Comparison of ENCODE assay signal across 9 cellular contexts in the genomic region with DNA sequence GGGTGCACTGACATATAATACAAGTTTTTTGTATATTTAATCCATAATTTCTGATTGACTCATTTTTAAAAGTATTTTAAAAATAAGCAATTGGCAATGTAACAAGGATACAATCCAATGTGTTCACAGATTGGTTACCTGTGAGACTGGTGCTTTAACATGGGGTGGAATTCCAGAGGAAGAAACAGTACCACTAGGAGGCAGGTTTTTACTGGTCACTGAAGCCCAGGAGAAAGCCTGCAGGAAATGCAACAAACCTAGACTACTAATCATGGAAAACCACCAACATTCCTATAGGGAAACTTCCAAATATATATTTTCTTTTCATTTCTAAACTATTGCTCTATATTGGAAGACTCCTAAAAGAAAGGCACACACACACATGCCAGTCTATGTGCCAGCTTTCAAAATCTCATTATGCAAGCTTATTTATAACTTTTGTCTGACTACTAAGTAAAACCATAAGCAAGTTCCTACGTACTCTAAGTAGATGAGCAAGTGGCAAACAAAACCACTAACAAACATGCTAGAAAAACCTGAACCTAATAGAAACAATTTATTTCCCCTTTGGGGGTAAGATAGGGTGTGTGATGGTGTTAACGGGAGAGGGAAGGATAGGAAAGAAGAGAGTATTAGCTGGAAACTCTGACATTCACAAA. TPM values are rescaled to one million over a fixed set of nuclear protein-coding genes. Genes with fewer than 3 reads are reported as not detected.
DNase-seq lines count a peak whose midpoint lies in the region; ATAC-seq and TF ChIP-seq lines count a peak whose summit lies in the region.
"Had no signal": no experiment of that assay in that cellular context is flagged by ENCODE, and none has a peak within 500 bp of the region (broad histone marks: within the 10 kb centered on the region; RNA-seq: fewer than 3 reads in every experiment).

No MANE protein-coding gene starts in this region.

- H3K9ac ChIP-seq in endodermal cell (ENCODE audit: extremely low read depth, low read length, poor library complexity, severe bottlenecking), result no peak overlapping the region
- H3K9ac ChIP-seq: BLaER1 had no signal

- no peaks in the 10 kb centered on the region for H3K4me1 ChIP-seq in endodermal cell (ENCODE audit: control insufficient read depth, insufficient read depth, low read length)
- H3K4me1 ChIP-seq: BLaER1 had no signal

- peaks cover 57% of the 10 kb centered on the region for H3K36me3 Mint-ChIP-seq in endodermal cell (ENCODE audit: low read depth)
- peaks cover 30% of the 10 kb centered on the region for H3K36me3 Mint-ChIP-seq in osteocyte (ENCODE audit: unreplicated experiment)

- no peak for ATAC-seq in GM18517 (IDR thresholded peaks at IDR 0.05; ENCODE audit: unreplicated experiment)
- no peak for ATAC-seq in HG03354 (IDR thresholded peaks at IDR 0.05; ENCODE audit: poor library complexity, severe bottlenecking, unreplicated experiment)
- ATAC-seq in GM19324 (IDR thresholded peaks at IDR 0.05; ENCODE audit: low FRiP score, unreplicated experiment), result no peak

- peaks cover 8% of the 10 kb centered on the region for H3K4me1 Mint-ChIP-seq in endodermal cell
- no peaks in the 10 kb centered on the region for H3K4me1 Mint-ChIP-seq in osteocyte (ENCODE audit: unreplicated experiment)

- TF ChIP-seq CTCF in endodermal cell (conservative IDR thresholded peaks at IDR 0.05), result peak; percentile 82
- TF ChIP-seq CTCF in osteocyte (IDR thresholded peaks at IDR 0.05), result peak; percentile 57

- peaks cover 86% of the 10 kb centered on the region for H3K36me3 ChIP-seq in endodermal cell (ENCODE audit: control insufficient read depth, insufficient read depth, low read length)

- no peaks in the 10 kb centered on the region for H3K27me3 ChIP-seq in endodermal cell (ENCODE audit: control insufficient read depth, insufficient read depth, low read length, poor library complexity, severe bottlenecking)
- H3K27me3 ChIP-seq: BLaER1 had no signal

- no peaks in the 10 kb centered on the region for H3K9me3 ChIP-seq in endodermal cell (ENCODE audit: control insufficient read depth, low read length)
- H3K9me3 ChIP-seq: BLaER1 had no signal

- DNase-seq in DMS153 treated with DMSO at 0.1 percent for 48 hours (lab: John Stamatoyannopoulos, UW; ENCODE audit: unreplicated experiment) (peak; percentile 2), DMS153 (lab: John Stamatoyannopoulos, UW) (no peak), NCI-H526 treated with DMSO at 0.1 percent for 48 hours (lab: John Stamatoyannopoulos, UW) (peak; percentile 3), endodermal cell (peak; percentile 58), osteocyte (ENCODE audit: extremely low spot score, unreplicated experiment) (no peak)

- H3K27me3 Mint-ChIP-seq in endodermal cell (ENCODE audit: insufficient read depth) (no peaks in the 10 kb centered on the region), osteocyte (ENCODE audit: unreplicated experiment) (no peaks in the 10 kb centered on the region)

- H3K27ac ChIP-seq in endodermal cell (ENCODE audit: low read depth, low read length), result no peak overlapping the region
- H3K27ac ChIP-seq: BLaER1 had no signal

- H3K27ac Mint-ChIP-seq in endodermal cell (peak overlapping the region; percentile 75), osteocyte (ENCODE audit: unreplicated experiment) (no peak overlapping the region)

- no peak overlapping the region for H3K4me3 ChIP-seq in endodermal cell (ENCODE audit: low read length)
- H3K4me3 ChIP-seq: BLaER1 had no signal

- 94% methylated on average over 1 of the region's 2 CpGs; no CpG with 5 or more reads in 1 of the 2 experiments for WGBS in endodermal cell (ENCODE audit: insufficient coverage in 1 of 2, insufficient read length in 1 of 2), 2 experiments

- H3K4me3 Mint-ChIP-seq in endodermal cell (no peak overlapping the region), osteocyte (ENCODE audit: unreplicated experiment) (no peak overlapping the region)

- no peaks in the 10 kb centered on the region for H3K9me3 Mint-ChIP-seq in endodermal cell
- no peaks in the 10 kb centered on the region for H3K9me3 Mint-ChIP-seq in osteocyte (ENCODE audit: unreplicated experiment)

RNA-seq across cellular contexts. Expression of a gene that starts 19.2 kb away (rescaled TPM):
- total RNA-seq in endodermal cell, result 100 to 1,000 TPM; 176 to 183 TPM
- polyA plus RNA-seq in endodermal cell (2013, experiment 1 of 2), result 143 TPM
- polyA plus RNA-seq in endodermal cell (2013, experiment 2 of 2), result 141 TPM
- 138 and 141 TPM in 2 replicates for total RNA-seq in osteocyte

RNA-seq across cellular contexts. Expression of a gene that starts 23.6 kb away (rescaled TPM):
- total RNA-seq in endodermal cell (1 to 10 TPM in 1 of 2 donors, under 1 TPM in 1; 0.37 to 1.3 TPM), osteocyte (2.3 and 5.0 TPM in 2 replicates)
- 0.53 TPM for polyA plus RNA-seq in endodermal cell (2013, experiment 1 of 2)
- 0.62 TPM for polyA plus RNA-seq in endodermal cell (2013, experiment 2 of 2)

Comparison
In these comparisons a context has a peak if more than half of its experiments do, and no peak if none do; other contexts are left out.
1. DNase-seq: peak in DMS153 treated with DMSO at 0.1 percent for 48 hours (single experiment), NCI-H526 treated with DMSO at 0.1 percent for 48 hours (single experiment) and endodermal cell (single experiment); none in DMS153 (single experiment) and osteocyte (single experiment).